ENCODE assay signal across 1 cellular context in the genomic region with DNA sequence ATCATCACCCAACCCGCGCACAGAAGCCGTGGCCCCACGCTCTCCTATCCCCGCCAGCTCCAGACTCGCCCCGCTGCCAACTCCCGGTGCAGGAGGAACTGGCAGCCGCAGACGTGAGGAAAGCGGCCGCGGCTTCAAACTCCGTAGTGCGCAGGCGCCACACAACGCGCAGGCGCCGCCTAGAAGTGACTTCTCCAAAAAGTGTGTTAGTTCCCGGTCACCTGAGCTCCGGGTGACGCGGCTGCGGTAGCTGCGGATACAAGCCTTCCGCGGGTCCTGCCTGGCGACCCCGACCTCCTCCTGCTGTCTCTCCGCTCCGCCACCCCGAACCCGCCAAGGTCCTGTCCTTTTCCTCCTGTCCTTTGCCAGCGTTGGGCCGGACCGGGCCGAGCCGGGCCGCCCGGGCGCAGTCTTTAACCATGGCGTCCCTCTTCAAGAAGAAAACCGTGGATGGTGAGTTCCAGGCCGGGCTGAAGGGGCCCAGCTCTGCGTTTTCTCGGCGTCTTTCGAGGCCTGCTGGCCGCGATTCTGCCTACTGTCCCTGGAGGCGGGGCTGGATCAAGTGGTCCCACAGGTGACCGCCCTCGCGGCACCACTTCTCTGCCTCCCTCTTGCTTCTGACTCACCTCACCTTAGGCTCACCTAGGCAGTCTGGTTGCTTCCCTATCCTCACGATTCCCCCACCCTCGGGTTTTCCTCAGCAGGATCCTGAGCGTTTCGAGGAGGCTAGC.
TF ChIP-seq lines count a peak whose summit lies in the region.

A gene with protein sequence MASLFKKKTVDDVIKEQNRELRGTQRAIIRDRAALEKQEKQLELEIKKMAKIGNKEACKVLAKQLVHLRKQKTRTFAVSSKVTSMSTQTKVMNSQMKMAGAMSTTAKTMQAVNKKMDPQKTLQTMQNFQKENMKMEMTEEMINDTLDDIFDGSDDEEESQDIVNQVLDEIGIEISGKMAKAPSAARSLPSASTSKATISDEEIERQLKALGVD (plus strand): TSS at position 206 of the 731 bp plus-strand sequence. CDS start 214 bp downstream, at position 420.

TF ChIP-seq in HepG2, 621 proteins besides CTCF, POLR2A, EP300 and RAD21 (continued from another document and continues in another):
- 0 out of 2 replicates have a peak, but pooled peaks have one; percentile 47 for TF ChIP-seq POGZ (CRISPR knock-in tag; IDR thresholded peaks at IDR 0.05)
- no peak for TF ChIP-seq SALL2 (CRISPR knock-in tag; IDR thresholded peaks at IDR 0.05)
- TF ChIP-seq FOXJ3 (CRISPR knock-in tag; IDR thresholded peaks at IDR 0.05; ENCODE audit: borderline replicate concordance): no peak; the same call in 1 of the 2 replicates
- TF ChIP-seq SKI (IDR thresholded peaks at IDR 0.05; ENCODE audit: partially characterized antibody): no peak
- no peak; the same call in 1 of the 2 replicates for TF ChIP-seq DMAP1 (CRISPR knock-in tag; IDR thresholded peaks at IDR 0.05)
- no peak for TF ChIP-seq SMC3 (IDR thresholded peaks at IDR 0.05; ENCODE audit: low read length)
- TF ChIP-seq ZNF672 (CRISPR knock-in tag; IDR thresholded peaks at IDR 0.05): no peak
- TF ChIP-seq NFIB (CRISPR knock-in tag; IDR thresholded peaks at IDR 0.05; ENCODE audit: borderline replicate concordance): no peak
- TF ChIP-seq, protein P1, sequence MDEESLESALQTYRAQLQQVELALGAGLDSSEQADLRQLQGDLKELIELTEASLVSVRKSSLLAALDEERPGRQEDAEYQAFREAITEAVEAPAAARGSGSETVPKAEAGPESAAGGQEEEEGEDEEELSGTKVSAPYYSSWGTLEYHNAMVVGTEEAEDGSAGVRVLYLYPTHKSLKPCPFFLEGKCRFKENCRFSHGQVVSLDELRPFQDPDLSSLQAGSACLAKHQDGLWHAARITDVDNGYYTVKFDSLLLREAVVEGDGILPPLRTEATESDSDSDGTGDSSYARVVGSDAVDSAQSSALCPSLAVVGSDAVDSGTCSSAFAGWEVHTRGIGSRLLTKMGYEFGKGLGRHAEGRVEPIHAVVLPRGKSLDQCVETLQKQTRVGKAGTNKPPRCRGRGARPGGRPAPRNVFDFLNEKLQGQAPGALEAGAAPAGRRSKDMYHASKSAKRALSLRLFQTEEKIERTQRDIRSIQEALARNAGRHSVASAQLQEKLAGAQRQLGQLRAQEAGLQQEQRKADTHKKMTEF (CRISPR knock-in tag; IDR thresholded peaks at IDR 0.05): peak; percentile 51; the same call in 1 of the 2 replicates
- no peak for TF ChIP-seq FOXO1 (CRISPR knock-in tag; IDR thresholded peaks at IDR 0.05)
- no peak for TF ChIP-seq SNRNP70 (IDR thresholded peaks at IDR 0.05; ENCODE audit: low read depth, low read length)
- no peak for TF ChIP-seq TEAD2 (CRISPR knock-in tag; IDR thresholded peaks at IDR 0.05)
- TF ChIP-seq ZC3H13 (CRISPR knock-in tag; IDR thresholded peaks at IDR 0.05): no peak
- TF ChIP-seq, protein P2, sequence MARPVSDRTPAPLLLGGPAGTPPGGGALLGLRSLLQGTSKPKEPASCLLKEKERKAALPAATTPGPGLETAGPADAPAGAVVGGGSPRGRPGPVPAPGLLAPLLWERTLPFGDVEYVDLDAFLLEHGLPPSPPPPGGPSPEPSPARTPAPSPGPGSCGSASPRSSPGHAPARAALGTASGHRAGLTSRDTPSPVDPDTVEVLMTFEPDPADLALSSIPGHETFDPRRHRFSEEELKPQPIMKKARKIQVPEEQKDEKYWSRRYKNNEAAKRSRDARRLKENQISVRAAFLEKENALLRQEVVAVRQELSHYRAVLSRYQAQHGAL (CRISPR knock-in tag; IDR thresholded peaks at IDR 0.05; ENCODE audit: not compliant biosample characterization): no peak
- TF ChIP-seq POLR2AphosphoS5 (IDR thresholded peaks at IDR 0.05; ENCODE audit: low read depth, low read length): peak; percentile 86
- TF ChIP-seq, protein P3, sequence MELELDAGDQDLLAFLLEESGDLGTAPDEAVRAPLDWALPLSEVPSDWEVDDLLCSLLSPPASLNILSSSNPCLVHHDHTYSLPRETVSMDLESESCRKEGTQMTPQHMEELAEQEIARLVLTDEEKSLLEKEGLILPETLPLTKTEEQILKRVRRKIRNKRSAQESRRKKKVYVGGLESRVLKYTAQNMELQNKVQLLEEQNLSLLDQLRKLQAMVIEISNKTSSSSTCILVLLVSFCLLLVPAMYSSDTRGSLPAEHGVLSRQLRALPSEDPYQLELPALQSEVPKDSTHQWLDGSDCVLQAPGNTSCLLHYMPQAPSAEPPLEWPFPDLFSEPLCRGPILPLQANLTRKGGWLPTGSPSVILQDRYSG (CRISPR knock-in tag; IDR thresholded peaks at IDR 0.05): no peak
- peak; percentile 79; the same call in 1 of the 2 replicates for TF ChIP-seq ZMYM4 (CRISPR knock-in tag; IDR thresholded peaks at IDR 0.05)
- peak; percentile 80; the same call in 1 of the 2 replicates for TF ChIP-seq NCOA1 (CRISPR knock-in tag; IDR thresholded peaks at IDR 0.05)
- TF ChIP-seq FOXK2 (IDR thresholded peaks at IDR 0.05): no peak
- TF ChIP-seq, protein P4, sequence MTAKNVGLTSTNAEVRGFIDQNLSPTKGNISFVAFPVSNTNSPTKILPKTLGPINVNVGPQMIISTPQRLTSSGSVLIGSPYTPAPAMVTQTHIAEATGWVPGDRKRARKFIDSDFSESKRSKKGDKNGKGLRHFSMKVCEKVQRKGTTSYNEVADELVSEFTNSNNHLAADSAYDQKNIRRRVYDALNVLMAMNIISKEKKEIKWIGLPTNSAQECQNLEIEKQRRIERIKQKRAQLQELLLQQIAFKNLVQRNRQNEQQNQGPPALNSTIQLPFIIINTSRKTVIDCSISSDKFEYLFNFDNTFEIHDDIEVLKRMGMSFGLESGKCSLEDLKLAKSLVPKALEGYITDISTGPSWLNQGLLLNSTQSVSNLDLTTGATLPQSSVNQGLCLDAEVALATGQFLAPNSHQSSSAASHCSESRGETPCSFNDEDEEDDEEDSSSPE (CRISPR knock-in tag; IDR thresholded peaks at IDR 0.05): peak; percentile 50; the same call in 1 of the 2 replicates
- TF ChIP-seq, protein P5, sequence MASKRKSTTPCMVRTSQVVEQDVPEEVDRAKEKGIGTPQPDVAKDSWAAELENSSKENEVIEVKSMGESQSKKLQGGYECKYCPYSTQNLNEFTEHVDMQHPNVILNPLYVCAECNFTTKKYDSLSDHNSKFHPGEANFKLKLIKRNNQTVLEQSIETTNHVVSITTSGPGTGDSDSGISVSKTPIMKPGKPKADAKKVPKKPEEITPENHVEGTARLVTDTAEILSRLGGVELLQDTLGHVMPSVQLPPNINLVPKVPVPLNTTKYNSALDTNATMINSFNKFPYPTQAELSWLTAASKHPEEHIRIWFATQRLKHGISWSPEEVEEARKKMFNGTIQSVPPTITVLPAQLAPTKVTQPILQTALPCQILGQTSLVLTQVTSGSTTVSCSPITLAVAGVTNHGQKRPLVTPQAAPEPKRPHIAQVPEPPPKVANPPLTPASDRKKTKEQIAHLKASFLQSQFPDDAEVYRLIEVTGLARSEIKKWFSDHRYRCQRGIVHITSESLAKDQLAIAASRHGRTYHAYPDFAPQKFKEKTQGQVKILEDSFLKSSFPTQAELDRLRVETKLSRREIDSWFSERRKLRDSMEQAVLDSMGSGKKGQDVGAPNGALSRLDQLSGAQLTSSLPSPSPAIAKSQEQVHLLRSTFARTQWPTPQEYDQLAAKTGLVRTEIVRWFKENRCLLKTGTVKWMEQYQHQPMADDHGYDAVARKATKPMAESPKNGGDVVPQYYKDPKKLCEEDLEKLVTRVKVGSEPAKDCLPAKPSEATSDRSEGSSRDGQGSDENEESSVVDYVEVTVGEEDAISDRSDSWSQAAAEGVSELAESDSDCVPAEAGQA (IDR thresholded peaks at IDR 0.05; ENCODE audit: low read depth): no peak
- TF ChIP-seq, protein P5 (CRISPR knock-in tag; IDR thresholded peaks at IDR 0.05; ENCODE audit: borderline replicate concordance): no peak
- TF ChIP-seq HNF4G (IDR thresholded peaks at IDR 0.05; ENCODE audit: borderline replicate concordance, low read depth, low read length): no peak
- no peak; the same call in 1 of the 2 replicates for TF ChIP-seq HNF4G (CRISPR knock-in tag; IDR thresholded peaks at IDR 0.05; ENCODE audit: borderline replicate concordance, low read depth)
- no peak for TF ChIP-seq TEAD3 (CRISPR knock-in tag; optimal IDR thresholded peaks at IDR 0.05; ENCODE audit: borderline replicate concordance)
- no peak for TF ChIP-seq TCF7L2 (IDR thresholded peaks at IDR 0.05; ENCODE audit: low read depth, low read length)
- TF ChIP-seq BRD4 (CRISPR knock-in tag; IDR thresholded peaks at IDR 0.05): no peak
- TF ChIP-seq NR2F6 (IDR thresholded peaks at IDR 0.05): no peak
- no peak for TF ChIP-seq NR2F6 (CRISPR knock-in tag; IDR thresholded peaks at IDR 0.05)
- no peak for TF ChIP-seq KLF6 (CRISPR knock-in tag; IDR thresholded peaks at IDR 0.05)
- TF ChIP-seq, protein P6, sequence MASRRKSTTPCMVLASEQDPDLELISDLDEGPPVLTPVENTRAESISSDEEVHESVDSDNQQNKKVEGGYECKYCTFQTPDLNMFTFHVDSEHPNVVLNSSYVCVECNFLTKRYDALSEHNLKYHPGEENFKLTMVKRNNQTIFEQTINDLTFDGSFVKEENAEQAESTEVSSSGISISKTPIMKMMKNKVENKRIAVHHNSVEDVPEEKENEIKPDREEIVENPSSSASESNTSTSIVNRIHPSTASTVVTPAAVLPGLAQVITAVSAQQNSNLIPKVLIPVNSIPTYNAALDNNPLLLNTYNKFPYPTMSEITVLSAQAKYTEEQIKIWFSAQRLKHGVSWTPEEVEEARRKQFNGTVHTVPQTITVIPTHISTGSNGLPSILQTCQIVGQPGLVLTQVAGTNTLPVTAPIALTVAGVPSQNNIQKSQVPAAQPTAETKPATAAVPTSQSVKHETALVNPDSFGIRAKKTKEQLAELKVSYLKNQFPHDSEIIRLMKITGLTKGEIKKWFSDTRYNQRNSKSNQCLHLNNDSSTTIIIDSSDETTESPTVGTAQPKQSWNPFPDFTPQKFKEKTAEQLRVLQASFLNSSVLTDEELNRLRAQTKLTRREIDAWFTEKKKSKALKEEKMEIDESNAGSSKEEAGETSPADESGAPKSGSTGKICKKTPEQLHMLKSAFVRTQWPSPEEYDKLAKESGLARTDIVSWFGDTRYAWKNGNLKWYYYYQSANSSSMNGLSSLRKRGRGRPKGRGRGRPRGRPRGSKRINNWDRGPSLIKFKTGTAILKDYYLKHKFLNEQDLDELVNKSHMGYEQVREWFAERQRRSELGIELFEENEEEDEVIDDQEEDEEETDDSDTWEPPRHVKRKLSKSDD (CRISPR knock-in tag; IDR thresholded peaks at IDR 0.05; ENCODE audit: low read depth): no peak
- no peak for TF ChIP-seq ZNF124 (CRISPR knock-in tag; IDR thresholded peaks at IDR 0.05)
- peak; percentile 66; the same call in 1 of the 2 replicates for TF ChIP-seq PHF21A (CRISPR knock-in tag; IDR thresholded peaks at IDR 0.05)
- 0 out of 2 replicates have a peak, but pooled peaks have one; percentile 14 for TF ChIP-seq ZNF614 (CRISPR knock-in tag; IDR thresholded peaks at IDR 0.05; ENCODE audit: borderline replicate concordance)
- no peak for TF ChIP-seq ZNF562 (CRISPR knock-in tag; IDR thresholded peaks at IDR 0.05; ENCODE audit: borderline replicate concordance)
- TF ChIP-seq FIP1L1 (IDR thresholded peaks at IDR 0.05; ENCODE audit: borderline replicate concordance, insufficient read depth, low read depth, low read length): no peak
- no peak for TF ChIP-seq ZBTB8A (CRISPR knock-in tag; IDR thresholded peaks at IDR 0.05; ENCODE audit: borderline replicate concordance, low read depth)
- no peak for TF ChIP-seq EHMT2 (IDR thresholded peaks at IDR 0.05; ENCODE audit: borderline replicate concordance, low read depth, low read length)
- TF ChIP-seq HHEX (CRISPR knock-in tag; IDR thresholded peaks at IDR 0.05): no peak
- no peak for TF ChIP-seq ZNF274 (CRISPR knock-in tag; IDR thresholded peaks at IDR 0.05)
- TF ChIP-seq ZNF510 (CRISPR knock-in tag; IDR thresholded peaks at IDR 0.05; ENCODE audit: low read depth): no peak
- peak; percentile 83 for TF ChIP-seq KMT2B (CRISPR knock-in tag; IDR thresholded peaks at IDR 0.05)
- TF ChIP-seq ZNF598 (CRISPR knock-in tag; IDR thresholded peaks at IDR 0.05; ENCODE audit: borderline replicate concordance): no peak; the same call in 1 of the 2 replicates
- TF ChIP-seq ZNF296 (CRISPR knock-in tag; conservative IDR thresholded peaks at IDR 0.05): no peak
- 0 out of 2 replicates have a peak, but pooled peaks have one; percentile 44 for TF ChIP-seq ZNF337 (CRISPR knock-in tag; IDR thresholded peaks at IDR 0.05; ENCODE audit: borderline replicate concordance, low read depth)
- TF ChIP-seq, protein P7, sequence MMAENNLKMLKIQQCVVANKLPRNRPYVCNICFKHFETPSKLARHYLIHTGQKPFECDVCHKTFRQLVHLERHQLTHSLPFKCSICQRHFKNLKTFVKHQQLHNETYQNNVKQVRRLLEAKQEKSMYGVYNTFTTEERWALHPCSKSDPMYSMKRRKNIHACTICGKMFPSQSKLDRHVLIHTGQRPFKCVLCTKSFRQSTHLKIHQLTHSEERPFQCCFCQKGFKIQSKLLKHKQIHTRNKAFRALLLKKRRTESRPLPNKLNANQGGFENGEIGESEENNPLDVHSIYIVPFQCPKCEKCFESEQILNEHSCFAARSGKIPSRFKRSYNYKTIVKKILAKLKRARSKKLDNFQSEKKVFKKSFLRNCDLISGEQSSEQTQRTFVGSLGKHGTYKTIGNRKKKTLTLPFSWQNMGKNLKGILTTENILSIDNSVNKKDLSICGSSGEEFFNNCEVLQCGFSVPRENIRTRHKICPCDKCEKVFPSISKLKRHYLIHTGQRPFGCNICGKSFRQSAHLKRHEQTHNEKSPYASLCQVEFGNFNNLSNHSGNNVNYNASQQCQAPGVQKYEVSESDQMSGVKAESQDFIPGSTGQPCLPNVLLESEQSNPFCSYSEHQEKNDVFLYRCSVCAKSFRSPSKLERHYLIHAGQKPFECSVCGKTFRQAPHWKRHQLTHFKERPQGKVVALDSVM (CRISPR knock-in tag; IDR thresholded peaks at IDR 0.05): no peak
- TF ChIP-seq TBP (CRISPR knock-in tag; IDR thresholded peaks at IDR 0.05): no peak
- TF ChIP-seq, protein P8, sequence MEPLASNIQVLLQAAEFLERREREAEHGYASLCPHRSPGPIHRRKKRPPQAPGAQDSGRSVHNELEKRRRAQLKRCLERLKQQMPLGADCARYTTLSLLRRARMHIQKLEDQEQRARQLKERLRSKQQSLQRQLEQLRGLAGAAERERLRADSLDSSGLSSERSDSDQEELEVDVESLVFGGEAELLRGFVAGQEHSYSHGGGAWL (CRISPR knock-in tag; IDR thresholded peaks at IDR 0.05): 0 out of 2 replicates have a peak, but pooled peaks have one; percentile 59
- peak; percentile 44; the same call in 1 of the 2 replicates for TF ChIP-seq ZNF317 (CRISPR knock-in tag; IDR thresholded peaks at IDR 0.05)
- TF ChIP-seq POLR2AphosphoS2 (IDR thresholded peaks at IDR 0.05; ENCODE audit: low read depth, low read length): no peak
